8 cellular contexts compared by ENCODE assay signal in the genomic region with DNA sequence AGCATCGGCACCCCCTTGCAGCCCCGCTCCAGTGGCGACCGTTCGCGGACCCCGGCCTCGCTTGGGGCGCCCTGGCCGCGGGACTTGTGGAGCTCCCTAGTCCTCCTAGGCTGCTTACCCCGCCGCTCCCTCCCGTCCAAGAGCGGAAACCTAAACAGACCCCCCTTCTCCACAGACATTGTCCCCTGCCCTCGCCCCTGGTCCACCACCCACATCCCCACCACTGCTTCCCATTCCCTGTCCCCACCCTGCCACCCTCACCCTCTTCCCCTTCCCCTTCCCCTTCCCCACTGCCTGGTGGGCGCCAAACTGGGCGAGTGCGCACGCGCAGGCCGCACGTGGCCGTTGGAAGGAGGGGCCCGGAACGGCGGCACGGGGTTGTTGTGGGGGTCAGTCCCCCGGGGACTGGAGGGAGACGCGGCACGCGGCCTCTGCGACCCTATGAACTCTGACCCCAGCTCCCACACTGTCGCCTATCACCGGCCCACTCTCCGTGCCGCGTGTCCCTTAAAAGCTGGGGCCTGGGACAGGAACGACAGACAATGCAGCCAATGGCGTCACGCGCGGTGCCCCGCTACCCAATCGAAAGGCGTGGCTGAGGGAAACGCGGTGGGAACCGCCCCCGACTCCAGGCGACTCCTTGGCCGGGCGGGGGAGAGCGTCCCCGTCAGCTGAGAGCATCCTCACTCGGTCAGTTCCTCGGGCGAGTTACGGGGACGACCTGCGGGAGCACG. TPM values are rescaled to one million over a fixed set of nuclear protein-coding genes. Genes with fewer than 3 reads are reported as not detected.
A peak's percentile ranks its signal among the peaks of the same experiment; 100 is the strongest.
DNase-seq lines count a peak whose midpoint lies in the region; ATAC-seq, FAIRE-seq and TF ChIP-seq lines count a peak whose summit lies in the region.

A gene (plus strand): TSS at position 667 of the 734 bp plus-strand sequence. CDS start 103 bp downstream, outside the sequence.

- CTCF ChIA-PET in activated B cell treated with CpG ODN at 0.5 μM for 24 hours (lab: Charles Lee), result interaction anchor here (0.7 to 2.3 kb wide), 8 partner anchors 10 to 189 kb away, joined by 3 to 11 read pairs (median 4); a partner anchor contains a TSS

- H3K79me2 ChIP-seq in keratinocyte (ENCODE audit: control insufficient read depth, insufficient read depth, low read length), result no peaks in the 10 kb centered on the region

- H3K9ac ChIP-seq in keratinocyte (ENCODE audit: control insufficient read depth, extremely low read depth, insufficient read depth, low read length), result peak within 1 kb of the TSS; percentile 16

- H3K27ac ChIP-seq in keratinocyte (ENCODE audit: control insufficient read depth, insufficient read depth, low read length), result no peak within 1 kb of the TSS

- FAIRE-seq in GM12891 (lab: Jason Lieb, UNC) (peak; percentile 100), keratinocyte (lab: Jason Lieb, UNC) (peak; percentile 26)

- H3K4me3 ChIP-seq in keratinocyte (ENCODE audit: control insufficient read depth in 2 of 3, extremely low read depth in 1 of 3, insufficient read depth in 2 of 3, low read depth in 1 of 3, low read length in 3 of 3), result peak within 1 kb of the TSS; percentile 18 to 51 (median 45)

- peaks cover 11% of the 10 kb centered on the region for H3K4me1 ChIP-seq in keratinocyte (ENCODE audit: control insufficient read depth, extremely low read depth, insufficient read depth, low read length)

- H3K36me3 Mint-ChIP-seq in activated B cell treated with CpG ODN at 0.5 μM for 24 hours (ENCODE audit: low read depth), result no peaks in the 10 kb centered on the region

- H3K27me3 Mint-ChIP-seq in activated B cell treated with CpG ODN at 0.5 μM for 24 hours, result no peaks in the 10 kb centered on the region

- peak; percentile 98 for DNase-seq in GM12891 (ENCODE audit: insufficient read length, low spot score)
- peak; percentile 51 for DNase-seq in NCI-H2081 treated with DMSO at 0.1 percent for 48 hours (lab: John Stamatoyannopoulos, UW)
- peak; percentile 92 for DNase-seq in activated B cell treated with CpG ODN at 0.5 μM for 24 hours
- peak; percentile 76 to 96 for DNase-seq in cerebellar nuclear complex (lab: John Stamatoyannopoulos, UW)
- DNase-seq in keratinocyte (ENCODE audit: low read depth, low spot score), result no peak
- DNase-seq in stimulated activated CD4-positive, alpha-beta T cell treated with anti-CD3 and anti-CD28 coated beads, Interleukin-12 subunit alpha, Interleukin-12 subunit beta, amount 100 ng/mL, for 24 hours (ENCODE audit: low read depth in 2 of 2), result peak; percentile 93 to 95
- DNase-seq in SW 1271 (lab: John Stamatoyannopoulos, UW), result no peak

- intact Hi-C loops in activated B cell treated with CpG ODN at 0.5 μM for 24 hours (cut with micrococcal nuclease), result loop anchor here (1.0 kb wide), 1 partner anchor 25 kb away; a partner anchor contains a TSS

- no peaks in the 10 kb centered on the region for H4K20me1 ChIP-seq in keratinocyte (ENCODE audit: control insufficient read depth, extremely low read depth, insufficient read depth, low read length)

- no peaks in the 10 kb centered on the region for H3K36me3 ChIP-seq in keratinocyte (ENCODE audit: control insufficient read depth in 2 of 2, extremely low read depth in 1 of 2, insufficient read depth in 2 of 2, low read length in 2 of 2)

- peaks cover 18% of the 10 kb centered on the region for H3K27me3 ChIP-seq in keratinocyte (ENCODE audit: control insufficient read depth, extremely low read depth, insufficient read depth, low read length)

- peaks cover 8% of the 10 kb centered on the region for H3K4me1 Mint-ChIP-seq in activated B cell treated with CpG ODN at 0.5 μM for 24 hours

- H3K9me1 ChIP-seq in keratinocyte (ENCODE audit: control insufficient read depth, extremely low read depth, insufficient read depth, low read length), result no peaks in the 10 kb centered on the region

- peak; percentile 95 for ATAC-seq in HG02885 (IDR thresholded peaks at IDR 0.05; ENCODE audit: poor library complexity, unreplicated experiment)
- peak; percentile 99 for ATAC-seq in activated B cell treated with CpG ODN at 0.5 μM for 24 hours (ENCODE audit: low read depth)

- no peak within 1 kb of the TSS for H3K4me3 Mint-ChIP-seq in activated B cell treated with CpG ODN at 0.5 μM for 24 hours

- dilution Hi-C loops in keratinocyte (cut with MboI; ENCODE audit: extremely low pct_ligation_motif_present, low sequenced_read_pairs), result no loop called here

- H3K4me2 ChIP-seq in keratinocyte (ENCODE audit: control insufficient read depth, extremely low read depth, insufficient read depth, low read depth, low read length), result peak within 1 kb of the TSS; percentile 73

- POLR2A ChIA-PET in activated B cell treated with CpG ODN at 0.5 μM for 24 hours (lab: Charles Lee), result interaction anchor here (0.6 to 2.8 kb wide), 18 partner anchors 9 to 966 kb away, joined by 3 to 46 read pairs (median 6); a partner anchor contains a TSS

- no peaks in the 10 kb centered on the region for H3K9me3 Mint-ChIP-seq in activated B cell treated with CpG ODN at 0.5 μM for 24 hours

- no peak within 1 kb of the TSS for H3K27ac Mint-ChIP-seq in activated B cell treated with CpG ODN at 0.5 μM for 24 hours

- TF ChIP-seq CTCF in activated B cell treated with CpG ODN at 0.5 μM for 24 hours (IDR thresholded peaks at IDR 0.05) (no peak), keratinocyte (optimal IDR thresholded peaks at IDR 0.05 in 1 of 3, IDR thresholded peaks at IDR 0.05 in 1 of 3, conservative IDR thresholded peaks at IDR 0.05 in 1 of 3; ENCODE audit: extremely low read depth in 1 of 3, insufficient read depth in 2 of 3, low read length in 3 of 3) (no peak)

- TF ChIP-seq POLR2A in GM12891 (IDR thresholded peaks at IDR 0.05; ENCODE audit: low read depth, low read length), result no peak

- peak within 1 kb of the TSS; percentile 32 for H2AFZ ChIP-seq in keratinocyte (ENCODE audit: control insufficient read depth, low read length)

- H3K9me3 ChIP-seq in keratinocyte (ENCODE audit: control insufficient read depth, low read depth, low read length), result no peaks in the 10 kb centered on the region

TF ChIP-seq in GM12891, 5 proteins besides CTCF, POLR2A, EP300 and RAD21:
- peak; percentile 5; the same call in 1 of the 2 replicates for TF ChIP-seq SPI1 (IDR thresholded peaks at IDR 0.05; ENCODE audit: low read depth, low read length)
- TF ChIP-seq POU2F2 (IDR thresholded peaks at IDR 0.05; ENCODE audit: low read depth, low read length), result 0 out of 2 replicates have a peak, but pooled peaks have one; percentile 14
- TF ChIP-seq POLR2AphosphoS5 (IDR thresholded peaks at IDR 0.05; ENCODE audit: low read depth, low read length), result no peak
TF ChIP-seq in GM12891: peak in this region for 2.

RNA-seq across cellular contexts. Expression of the gene that starts here (rescaled TPM):
- polyA plus RNA-seq in GM12891 (2012; ENCODE audit: low read depth, missing spikeins), result 1.4 TPM
- 0.37 and 1.0 TPM in 2 replicates for total RNA-seq in activated B cell treated with CpG ODN at 0.5 μM for 24 hours
- 0.12 to 0.44 TPM (median 0.15 TPM) in 3 replicates for polyA plus RNA-seq in keratinocyte
- 0.39 TPM for polyA plus RNA-seq in keratinocyte (2011; ENCODE audit: low read depth)
- 0.04 and 0.08 TPM in 2 replicates for polyA plus RNA-seq in keratinocyte (2011; cell fraction: cytosol; rRNA removed)
- 0.84 and 1.2 TPM in 2 replicates for polyA plus RNA-seq in keratinocyte (2011; cell fraction: nucleus; rRNA removed)
- 0.21 and 0.93 TPM in 2 replicates for polyA plus RNA-seq in keratinocyte (2012; ENCODE audit: low replicate concordance)
- polyA minus RNA-seq in keratinocyte, result 0.79 TPM in 1 of 3 replicates, not detected in the others
- not detected for polyA minus RNA-seq in keratinocyte (2011; cell fraction: cytosol; rRNA and poly(A)+ RNA removed)
- 0.47 TPM in 1 of 2 replicates, not detected in the other for polyA minus RNA-seq in keratinocyte (2011; cell fraction: nucleus; rRNA and poly(A)+ RNA removed)

Comparison
In these comparisons a context has a peak if more than half of its experiments do, and no peak if none do; other contexts are left out.
1. DNase-seq: peak in GM12891 (single experiment), NCI-H2081 treated with DMSO at 0.1 percent for 48 hours (single experiment), activated B cell treated with CpG ODN at 0.5 μM for 24 hours (single experiment), cerebellar nuclear complex (2 of 2) and stimulated activated CD4-positive, alpha-beta T cell treated with anti-CD3 and anti-CD28 coated beads, Interleukin-12 subunit alpha, Interleukin-12 subunit beta, amount 100 ng/mL, for 24 hours (2 of 2); none in keratinocyte (single experiment) and SW 1271 (0 of 2).